ENCODE assay signal across 11 cellular contexts in the genomic region with DNA sequence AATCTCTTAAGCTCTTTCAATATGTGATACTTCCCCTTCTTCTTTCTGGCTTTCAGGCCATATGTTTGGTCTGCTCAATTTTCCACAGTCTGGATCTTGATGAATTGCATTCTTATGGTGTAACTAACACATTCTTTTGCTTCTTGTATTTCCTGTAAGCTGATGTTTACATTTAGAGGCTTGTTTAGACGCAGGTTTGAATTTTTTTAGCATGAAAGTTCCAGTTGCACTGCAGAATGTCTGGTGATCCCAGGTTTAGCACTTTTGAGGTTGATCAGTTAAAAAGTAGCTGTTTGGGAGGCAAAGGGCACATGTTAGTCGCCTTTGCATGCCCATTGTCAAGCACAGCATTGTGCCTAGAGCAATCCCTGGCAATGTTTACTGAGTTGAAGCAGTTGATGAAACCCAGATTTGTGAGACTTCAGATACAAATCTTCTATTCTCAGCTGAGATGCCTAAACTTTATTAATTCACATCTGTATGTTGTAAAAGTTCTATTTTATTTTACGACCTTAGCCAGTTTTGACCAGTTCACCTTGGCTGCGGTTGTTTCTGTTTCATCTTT. TPM values are rescaled to one million over a fixed set of nuclear protein-coding genes. Genes with fewer than 3 reads are reported as not detected.
DNase-seq lines count a peak whose midpoint lies in the region; ATAC-seq, FAIRE-seq and TF ChIP-seq lines count a peak whose summit lies in the region.
"Had no signal": no experiment of that assay in that cellular context is flagged by ENCODE, and none has a peak within 500 bp of the region (broad histone marks: within the 10 kb centered on the region; RNA-seq: fewer than 3 reads in every experiment).

No MANE protein-coding gene starts in this region.

- H3K4me3 ChIP-seq in cardiac fibroblast (replicated peaks in 1 of 2; ENCODE audit: low read depth in 2 of 2, low read length in 2 of 2) (no peak overlapping the region), mucosa of rectum (ENCODE audit: low read length in 2 of 2) (peak overlapping the region; percentile 58 to 59)

- peaks cover 0 to 2% of the 10 kb centered on the region in 2 donors for H3K4me1 ChIP-seq in mucosa of rectum (ENCODE audit: control insufficient read depth in 2 of 2, insufficient read depth in 2 of 2, low read length in 2 of 2)

- FAIRE-seq in D721Med (lab: Jason Lieb, UNC): no peak

- ATAC-seq in HG03175 (IDR thresholded peaks at IDR 0.05; ENCODE audit: unreplicated experiment) (no peak), HG03280 (IDR thresholded peaks at IDR 0.05; ENCODE audit: unreplicated experiment) (no peak)
- ATAC-seq: activated CD8-positive, alpha-beta memory T cell treated with anti-CD3 and anti-CD28 coated beads, Interleukin-2, amount 10 ng/mL, durations not matched to agents 7 days and 5 days had no signal

- peak; percentile 12 for DNase-seq in ACHN
- DNase-seq in M059J (ENCODE audit: low read depth): peak; percentile 93
- peak; percentile 71 to 81 for DNase-seq in cardiac fibroblast (ENCODE audit: low read depth in 2 of 2)
- no peak for DNase-seq in NCI-H2171 treated with DMSO at 0.1 percent for 48 hours (lab: John Stamatoyannopoulos, UW)
- DNase-seq in D721Med (ENCODE audit: insufficient read length, low spot score): no peak
- DNase-seq: activated CD8-positive, alpha-beta memory T cell treated with anti-CD3 and anti-CD28 coated beads, Interleukin-2, amount 10 ng/mL, durations not matched to agents 7 days and 5 days; NCI-H774; stimulated activated CD4-positive, alpha-beta T cell treated with anti-CD3 and anti-CD28 coated beads, Interleukin-12 subunit alpha, Interleukin-12 subunit beta, amount 100 ng/mL, for 4 hours had no signal

- H3K27me3 ChIP-seq in mucosa of rectum (ENCODE audit: control insufficient read depth in 2 of 2, insufficient read depth in 2 of 2, low read length in 2 of 2): no peaks in the 10 kb centered on the region

- no peaks in the 10 kb centered on the region for H3K9me3 ChIP-seq in mucosa of rectum (ENCODE audit: control insufficient read depth in 2 of 2, low read length in 2 of 2)

- no peak for TF ChIP-seq CTCF in cardiac fibroblast (IDR thresholded peaks at IDR 0.05; ENCODE audit: low read depth, low read length)
- no peak for TF ChIP-seq CTCF in D721Med (IDR thresholded peaks at IDR 0.05; ENCODE audit: insufficient read depth, missing control alignments)

- no peaks in the 10 kb centered on the region for H3K36me3 ChIP-seq in mucosa of rectum (ENCODE audit: control insufficient read depth in 2 of 2, insufficient read depth in 2 of 2, low read length in 2 of 2)

- H3K9ac ChIP-seq in mucosa of rectum (ENCODE audit: low read depth in 1 of 2, low read length in 2 of 2): peak overlapping the region in 1 of 2 donors; percentile 47

- in situ Hi-C loops in ACHN (cut with HindIII; ENCODE audit: low pct_ligation_motif_present, low pct_unique_long_range_greater_than_20kb, low sequenced_read_pairs): no loop called here

- peak overlapping the region in 1 of 2 donors; percentile 19 for H3K27ac ChIP-seq in mucosa of rectum (ENCODE audit: low read depth in 2 of 2, low read length in 2 of 2)

RNA-seq across cellular contexts. Expression of a gene that starts 59.6 kb away (rescaled TPM):
- total RNA-seq in M059J (2014; rRNA removed; shearing (Covaris generic)): not detected in 2 replicates
- total RNA-seq: activated CD8-positive, alpha-beta memory T cell treated with anti-CD3 and anti-CD28 coated beads, Interleukin-2, amount 10 ng/mL, durations not matched to agents 7 days and 5 days had no signal

Comparison
In these comparisons a context has a peak if more than half of its experiments do, and no peak if none do; other contexts are left out.
1. DNase-seq: peak in ACHN (single experiment), M059J (single experiment) and cardiac fibroblast (2 of 2); none in NCI-H2171 treated with DMSO at 0.1 percent for 48 hours (single experiment) and D721Med (single experiment).
2. H3K4me3 ChIP-seq: peak in mucosa of rectum (2 of 2); none in cardiac fibroblast (0 of 2).